Comparison of ENCODE assay signal across 17 cellular contexts in genomic region chr5:9927521-9927997, GRCh38.
A peak's percentile ranks its signal among the peaks of the same experiment; 100 is the strongest.
DNase-seq lines count a peak whose midpoint lies in the region; ATAC-seq and TF ChIP-seq lines count a peak whose summit lies in the region.
"Had no signal": no experiment of that assay in that cellular context is flagged by ENCODE, and none has a peak within 500 bp of the region (broad histone marks: within the 10 kb centered on the region; RNA-seq: fewer than 3 reads in every experiment).

No MANE protein-coding gene starts in this region.

- no peak for TF ChIP-seq POLR2A in heart left ventricle (IDR thresholded peaks at IDR 0.05)

- H3K27ac ChIP-seq in heart left ventricle, result no peak overlapping the region
- H3K27ac ChIP-seq: SK-N-MC, upper lobe of right lung had no signal

- peaks cover 0 to 22% (median 5%) of the 10 kb centered on the region in 12 donors for H3K9me3 ChIP-seq in heart left ventricle

- no peak for ATAC-seq in heart left ventricle
- ATAC-seq in HG03108 (IDR thresholded peaks at IDR 0.05; ENCODE audit: unreplicated experiment), result no peak
- ATAC-seq: activated T-cell treated with anti-CD3 and anti-CD28 coated beads, Interleukin-2, amount 50 U/mL, for 4 hours; upper lobe of right lung had no signal

- no peak overlapping the region for H3K4me3 ChIP-seq in heart left ventricle
- H3K4me3 ChIP-seq: SK-N-MC, upper lobe of right lung had no signal

- H3K36me3 ChIP-seq in heart left ventricle, result no peaks in the 10 kb centered on the region
- H3K36me3 ChIP-seq: upper lobe of right lung had no signal

- no peaks in the 10 kb centered on the region for H3K27me3 ChIP-seq in heart left ventricle
- H3K27me3 ChIP-seq: upper lobe of right lung had no signal

- DNase-seq in A172 (ENCODE audit: low spot score) (peak; percentile 44), HS-5 (ENCODE audit: low read depth) (peak; percentile 46), astrocyte of the hippocampus (ENCODE audit: low read depth, low spot score) (peak; percentile 49), islet precursor cell (peak; percentile 66), heart left ventricle (no peak), NOMO-1 treated with DMSO at 0.1 percent for 48 hours (lab: John Stamatoyannopoulos, UW; ENCODE audit: unreplicated experiment) (no peak), NCI-H748 (lab: John Stamatoyannopoulos, UW; ENCODE audit: unreplicated experiment) (no peak)
- DNase-seq: activated T-cell treated with anti-CD3 and anti-CD28 coated beads, Interleukin-2, amount 50 U/mL, for 4 hours; GF-D8; KG1; left cardiac atrium; NCI-H1105; posterior cingulate gyrus; stimulated activated naive CD4-positive, alpha-beta T cell; upper lobe of right lung had no signal

- 65 to 75% (median 68%) methylated on average over 4 of the region's 4 CpGs for WGBS in heart left ventricle, 4 donors

- TF ChIP-seq CTCF in heart left ventricle (IDR thresholded peaks at IDR 0.05), result no peak

- H3K4me1 ChIP-seq in heart left ventricle, result no peaks in the 10 kb centered on the region
- H3K4me1 ChIP-seq: upper lobe of right lung had no signal

- intact Hi-C loops in heart left ventricle (cut with DNase I), result no loop called here

Comparison
In these comparisons a context has a peak if more than half of its experiments do, and no peak if none do; other contexts are left out.
1. DNase-seq: peak in A172 (single experiment), HS-5 (single experiment), astrocyte of the hippocampus (single experiment) and islet precursor cell (single experiment); none in heart left ventricle (0 of 5), NOMO-1 treated with DMSO at 0.1 percent for 48 hours (single experiment) and NCI-H748 (single experiment).